9 cellular contexts compared by ENCODE assay signal in genomic region chr18:58117685-58118403, GRCh38.
DNase-seq lines count a peak whose midpoint lies in the region; ATAC-seq, FAIRE-seq and TF ChIP-seq lines count a peak whose summit lies in the region.
"Had no signal": no experiment of that assay in that cellular context is flagged by ENCODE, and none has a peak within 500 bp of the region (broad histone marks: within the 10 kb centered on the region; RNA-seq: fewer than 3 reads in every experiment).

No MANE protein-coding gene starts in this region.

- CTCF ChIA-PET in A549 (lab: Yijun Ruan, JAX), result interaction anchor here (1.1 to 2.6 kb wide), 6 partner anchors 9 to 236 kb away, joined by 3 to 19 read pairs (median 7); partner anchors contain the start of gene NEDD4L
- CTCF ChIA-PET in GM10248 (lab: Yijun Ruan, JAX), result interaction anchor here (0.9 to 1.7 kb wide), 5 partner anchors 9 to 74 kb away, joined by 3 to 8 read pairs (median 3); partner anchors contain the start of gene NEDD4L

- TF ChIP-seq CTCF in A549 (IDR thresholded peaks at IDR 0.05) (no peak), GM10248 (IDR thresholded peaks at IDR 0.05; ENCODE audit: control extremely low read depth, extremely low read depth, low read depth, missing control alignments) (no peak)

- H3K9me3 Mint-ChIP-seq in T-helper 2 cell treated with Interferon-gamma antibody and Interleukin-4, amounts not matched to agents 5 μg/mL and 100 μg/mL, for 36 hours, result no peaks in the 10 kb centered on the region

- H3K27ac ChIP-seq in A549, result peak overlapping the region; percentile 62 to 76

- no peak for TF ChIP-seq RAD21 in A549 (conservative IDR thresholded peaks at IDR 0.05 in 1 of 2, IDR thresholded peaks at IDR 0.05 in 1 of 2)

- H3K9me3 ChIP-seq in A549, result no peaks in the 10 kb centered on the region

- H3K27me3 Mint-ChIP-seq in T-helper 2 cell treated with Interferon-gamma antibody and Interleukin-4, amounts not matched to agents 5 μg/mL and 100 μg/mL, for 36 hours (ENCODE audit: low read depth), result peaks cover 6% of the 10 kb centered on the region

- H3K4me2 ChIP-seq in A549, result peak overlapping the region; percentile 57

- H3K4me1 ChIP-seq in A549, result peaks cover 27% of the 10 kb centered on the region

- POLR2A ChIA-PET in A549 (lab: Yijun Ruan, JAX) (no interaction called here), GM10248 (lab: Yijun Ruan, JAX) (no interaction called here)

- ATAC-seq in A549, result peak; percentile 86 to 95

- H3K27ac Mint-ChIP-seq in T-helper 2 cell treated with Interferon-gamma antibody and Interleukin-4, amounts not matched to agents 5 μg/mL and 100 μg/mL, for 36 hours, result no peak overlapping the region

- no peaks in the 10 kb centered on the region for H3K36me3 Mint-ChIP-seq in T-helper 2 cell treated with Interferon-gamma antibody and Interleukin-4, amounts not matched to agents 5 μg/mL and 100 μg/mL, for 36 hours (ENCODE audit: low read depth)

- no peak for TF ChIP-seq EP300 in A549 (IDR thresholded peaks at IDR 0.05)

- no peak overlapping the region for H3K4me3 Mint-ChIP-seq in T-helper 2 cell treated with Interferon-gamma antibody and Interleukin-4, amounts not matched to agents 5 μg/mL and 100 μg/mL, for 36 hours

- H3K4me1 Mint-ChIP-seq in T-helper 2 cell treated with Interferon-gamma antibody and Interleukin-4, amounts not matched to agents 5 μg/mL and 100 μg/mL, for 36 hours (ENCODE audit: low read depth), result peaks cover 5% of the 10 kb centered on the region

- WGBS in A549 (ENCODE audit: missing lambda C conversion rate), result 47% methylated on average over 9 of the region's 9 CpGs

- H3K4me3 ChIP-seq in A549, result no peak overlapping the region

- DNase-seq in A549 (ENCODE audit: low read depth in 1 of 2, low spot score in 1 of 2) (peak; percentile 69 to 82), HTR-8/SVneo (ENCODE audit: insufficient read length, low spot score) (peak; percentile 15), amniotic epithelial cell (ENCODE audit: low read depth) (peak; percentile 97), kidney tubule cell (ENCODE audit: low spot score) (peak; percentile 89), NCI-H1092 (lab: John Stamatoyannopoulos, UW) (no peak), GM10248 (ENCODE audit: extremely low spot score) (no peak)
- DNase-seq in T-helper 2 cell treated with Interferon-gamma antibody and Interleukin-4, amounts not matched to agents 5 μg/mL and 100 μg/mL, for 36 hours (ENCODE audit: low spot score), result no peak
- DNase-seq in activated CD4-positive, alpha-beta T cell treated with anti-CD3 and anti-CD28 coated beads, Interleukin-2, amount 50 U/mL, for 4 hours, result no peak
- DNase-seq: stimulated activated CD4-positive, alpha-beta T cell treated with anti-CD3 and anti-CD28 coated beads, Interleukin-12 subunit alpha, Interleukin-12 subunit beta, amount 100 ng/mL, for 4 hours had no signal

- FAIRE-seq in A549 (lab: Jason Lieb, UNC), result no peak
- FAIRE-seq in HTR-8/SVneo (lab: Jason Lieb, UNC), result peak; percentile 72

- TF ChIP-seq POLR2A in A549 (IDR thresholded peaks at IDR 0.05; ENCODE audit: low read length), result no peak

TF ChIP-seq in A549, 52 proteins besides CTCF, POLR2A, EP300 and RAD21:
- TF ChIP-seq MYC (IDR thresholded peaks at IDR 0.05; ENCODE audit: borderline replicate concordance, low read length) (peak; percentile 55; the same call in 1 of the 2 replicates), HMGXB4 (CRISPR knock-in tag; IDR thresholded peaks at IDR 0.05; ENCODE audit: borderline replicate concordance) (no peak), USF2 (IDR thresholded peaks at IDR 0.05) (0 out of 2 replicates have a peak, but pooled peaks have one; percentile 18), MAX (IDR thresholded peaks at IDR 0.05) (peak; percentile 79), MAFK (IDR thresholded peaks at IDR 0.05; ENCODE audit: partially characterized antibody) (peak; percentile 78), FOSL2 (IDR thresholded peaks at IDR 0.05) (peak; percentile 36; the same call in 1 of the 2 replicates), FOSL2 (CRISPR knock-in tag; IDR thresholded peaks at IDR 0.05) (peak; percentile 68), FOXS1 (CRISPR knock-in tag; IDR thresholded peaks at IDR 0.05) (no peak)

Comparison
In these comparisons a context has a peak if more than half of its experiments do, and no peak if none do; other contexts are left out.
1. DNase-seq: peak in A549 (2 of 2), HTR-8/SVneo (single experiment), amniotic epithelial cell (single experiment) and kidney tubule cell (single experiment); none in T-helper 2 cell treated with Interferon-gamma antibody and Interleukin-4, amounts not matched to agents 5 μg/mL and 100 μg/mL, for 36 hours (single experiment), NCI-H1092 (single experiment), activated CD4-positive, alpha-beta T cell treated with anti-CD3 and anti-CD28 coated beads, Interleukin-2, amount 50 U/mL, for 4 hours (0 of 2) and GM10248 (single experiment).